17 cellular contexts compared by ENCODE assay signal in the genomic region with DNA sequence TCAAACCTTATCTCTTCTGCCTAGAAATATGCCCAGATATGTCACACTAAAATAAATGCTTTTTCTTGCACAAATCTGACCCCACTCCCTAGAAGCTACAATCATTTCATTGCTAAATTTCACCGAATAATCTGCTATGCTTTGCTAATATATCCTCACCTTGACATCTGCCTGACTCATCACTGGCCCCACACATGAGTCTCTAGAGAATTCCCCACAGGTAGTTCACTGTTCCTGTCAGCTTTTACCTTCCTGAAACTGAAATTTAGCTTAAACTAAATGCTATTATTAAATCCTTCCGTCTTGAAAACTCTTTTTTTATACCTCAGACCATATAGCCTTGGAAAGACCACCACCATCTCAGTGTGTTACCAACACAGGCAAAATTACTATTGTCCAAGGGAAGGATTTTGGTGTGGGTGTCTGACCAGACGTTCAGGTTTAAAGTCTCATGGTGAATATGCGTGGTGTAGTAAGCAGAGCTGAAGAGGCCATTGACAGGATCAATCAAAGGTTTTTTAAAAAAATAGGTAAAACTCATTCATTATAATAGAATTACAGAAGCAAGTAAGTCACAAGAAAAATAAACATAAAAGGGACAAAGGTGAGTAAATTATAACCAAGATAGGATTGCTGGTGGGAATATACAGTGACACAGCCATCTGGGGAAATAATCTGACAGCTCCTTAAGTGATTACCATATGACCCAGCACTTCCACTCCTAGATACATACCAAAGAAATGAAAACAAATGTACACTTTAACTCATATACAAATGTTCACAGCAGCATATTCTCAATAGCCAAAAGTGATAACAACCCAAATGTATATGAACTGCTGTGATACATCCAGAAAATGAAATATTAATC.
A peak's percentile ranks its signal among the peaks of the same experiment; 100 is the strongest.
DNase-seq lines count a peak whose midpoint lies in the region; ATAC-seq lines count a peak whose summit lies in the region.
"Had no signal": no experiment of that assay in that cellular context is flagged by ENCODE, and none has a peak within 500 bp of the region (broad histone marks: within the 10 kb centered on the region; RNA-seq: fewer than 3 reads in every experiment).

No MANE protein-coding gene starts in this region.

- DNase-seq in NCI-H82 (lab: John Stamatoyannopoulos, UW) (peak; percentile 27), NCI-H82 treated with DMSO at 0.1 percent for 48 hours (lab: John Stamatoyannopoulos, UW; ENCODE audit: unreplicated experiment) (no peak), NCI-H69 (lab: John Stamatoyannopoulos, UW) (peak; percentile 17), kidney tubule cell (ENCODE audit: low spot score) (peak; percentile 28), T-helper 9 cell (no peak), mucosa of gallbladder (ENCODE audit: low spot score) (no peak)
- DNase-seq in stimulated activated naive CD4-positive, alpha-beta T cell (lab: John Stamatoyannopoulos, UW), result no peak
- DNase-seq: 8988T; amniotic stem cell; CD8-positive, alpha-beta T cell; dermis blood vessel endothelial cell; NCI-H2029; NK-92 treated with Interleukin-12 subunit alpha and Interleukin-12 subunit beta, amount 100 ng/mL, for 24 hours; SJCRH30; upper lobe of left lung had no signal

- ATAC-seq in GM21576 (IDR thresholded peaks at IDR 0.05; ENCODE audit: unreplicated experiment), result peak; percentile 58
- ATAC-seq: CD8-positive, alpha-beta T cell; HCT116 had no signal

Comparison
In these comparisons a context has a peak if more than half of its experiments do, and no peak if none do; other contexts are left out.
1. DNase-seq: peak in NCI-H82 (single experiment), NCI-H69 (single experiment) and kidney tubule cell (single experiment); none in NCI-H82 treated with DMSO at 0.1 percent for 48 hours (single experiment), T-helper 9 cell (single experiment), mucosa of gallbladder (single experiment) and stimulated activated naive CD4-positive, alpha-beta T cell (0 of 6).